ENCODE assay signal across 16 cellular contexts in the genomic region with DNA sequence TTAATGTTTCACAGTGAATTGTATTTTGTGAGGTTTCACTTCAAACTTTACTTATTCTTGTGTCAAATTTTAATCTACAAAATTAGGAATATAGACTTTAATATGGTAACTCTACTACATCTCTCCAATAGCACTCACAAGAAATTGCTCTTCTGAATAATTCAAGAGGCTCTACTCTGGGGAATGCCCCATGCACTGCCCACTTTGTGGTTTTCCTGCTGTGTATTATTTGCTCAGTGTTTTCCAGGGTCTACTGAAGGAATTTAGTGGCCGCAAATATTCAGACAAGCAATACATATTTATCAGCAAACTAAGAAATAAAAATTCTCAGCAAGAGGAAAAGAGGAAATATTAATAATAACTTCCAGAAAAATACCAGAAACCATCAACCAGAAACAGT.
DNase-seq lines count a peak whose midpoint lies in the region; TF ChIP-seq lines count a peak whose summit lies in the region.
"Had no signal": no experiment of that assay in that cellular context is flagged by ENCODE, and none has a peak within 500 bp of the region (broad histone marks: within the 10 kb centered on the region; RNA-seq: fewer than 3 reads in every experiment).

No MANE protein-coding gene starts in this region.

- H3K27ac Mint-ChIP-seq in Calu3 (ENCODE audit: unreplicated experiment) (peak overlapping the region; percentile 100), immature natural killer cell (no peak overlapping the region)
- H3K27ac Mint-ChIP-seq: CD4-positive, CD25-positive, alpha-beta regulatory T cell had no signal

- peak overlapping the region in 1 of 2 donors; percentile 73 for H3K4me3 ChIP-seq in mucosa of rectum (ENCODE audit: low read length in 2 of 2)
- H3K4me3 ChIP-seq: BLaER1 had no signal

- H3K9me3 ChIP-seq in mucosa of rectum (ENCODE audit: control insufficient read depth in 2 of 2, low read length in 2 of 2) = no peaks in the 10 kb centered on the region

- peak; percentile 46 for DNase-seq in Calu3
- peak; percentile 16 for DNase-seq in NCI-H226
- DNase-seq in astrocyte of the hippocampus (ENCODE audit: low read depth, low spot score) = peak; percentile 57
- no peak for DNase-seq in HCEC 1CT
- no peak for DNase-seq in HPDE6-E6E7 (ENCODE audit: extremely low spot score)
- DNase-seq in occipital lobe (lab: John Stamatoyannopoulos, UW) = no peak
- DNase-seq in immature natural killer cell = no peak
- DNase-seq: CD4-positive, CD25-positive, alpha-beta regulatory T cell; DMS53; KBM-7; NCI-H1694 treated with DMSO at 0.1 percent for 48 hours; NCI-H2171 treated with DMSO at 0.1 percent for 48 hours; NCI-H524 treated with DMSO at 0.1 percent for 48 hours; NCI-H774 had no signal

- H3K27me3 ChIP-seq in mucosa of rectum (ENCODE audit: control insufficient read depth in 2 of 2, insufficient read depth in 2 of 2, low read length in 2 of 2) = no peaks in the 10 kb centered on the region
- H3K27me3 ChIP-seq: BLaER1 had no signal

- H3K4me1 Mint-ChIP-seq in Calu3 (ENCODE audit: low read depth, unreplicated experiment) (peaks cover 54% of the 10 kb centered on the region), immature natural killer cell (no peaks in the 10 kb centered on the region)
- H3K4me1 Mint-ChIP-seq: CD4-positive, CD25-positive, alpha-beta regulatory T cell had no signal

- CTCF ChIA-PET in Calu3 (lab: Charles Lee) = interaction anchor here (0.5 to 1.5 kb wide), 4 partner anchors 15 to 310 kb away, joined by 3 to 4 read pairs (median 3); no protein-coding TSS in a partner anchor

- H3K36me3 Mint-ChIP-seq in Calu3 (ENCODE audit: insufficient read depth, unreplicated experiment) = peaks cover 27% of the 10 kb centered on the region
- no peaks in the 10 kb centered on the region for H3K36me3 Mint-ChIP-seq in immature natural killer cell
- H3K36me3 Mint-ChIP-seq: CD4-positive, CD25-positive, alpha-beta regulatory T cell had no signal

- peak overlapping the region; percentile 76 for H3K4me3 Mint-ChIP-seq in Calu3 (ENCODE audit: low read depth, unreplicated experiment)
- H3K4me3 Mint-ChIP-seq in immature natural killer cell = no peak overlapping the region
- H3K4me3 Mint-ChIP-seq: CD4-positive, CD25-positive, alpha-beta regulatory T cell had no signal

- H3K27ac ChIP-seq in mucosa of rectum (ENCODE audit: low read depth in 2 of 2, low read length in 2 of 2) = peak overlapping the region; percentile 84 to 89
- H3K27ac ChIP-seq: BLaER1 had no signal

- H3K9me3 Mint-ChIP-seq in Calu3 (ENCODE audit: low read depth, unreplicated experiment) = peaks cover 2% of the 10 kb centered on the region
- H3K9me3 Mint-ChIP-seq in immature natural killer cell = peaks cover 0 to 31% (median 8%) of the 10 kb centered on the region in 6 donors

- no peak for TF ChIP-seq CTCF in Calu3 (IDR thresholded peaks at IDR 0.05; ENCODE audit: unreplicated experiment)

- BruUV-seq in Calu3 (replicated peaks; lab: Mats Ljungman, UMichigan) = no TSS peak

- H3K27me3 Mint-ChIP-seq in Calu3 (ENCODE audit: unreplicated experiment) (no peaks in the 10 kb centered on the region), immature natural killer cell (ENCODE audit: low read depth in 3 of 3) (peaks cover 0 to 4% (median 0%) of the 10 kb centered on the region in 3 donors)
- H3K27me3 Mint-ChIP-seq: CD4-positive, CD25-positive, alpha-beta regulatory T cell had no signal

- H3K36me3 ChIP-seq in mucosa of rectum (ENCODE audit: control insufficient read depth in 2 of 2, insufficient read depth in 2 of 2, low read length in 2 of 2) = no peaks in the 10 kb centered on the region
- H3K36me3 ChIP-seq: BLaER1 had no signal

- intact Hi-C loops in Calu3 (cut with micrococcal nuclease; ENCODE audit: unreplicated experiment) = loop anchor here (1.0 to 5.0 kb wide), 4 partner anchors 117 to 483 kb away; no protein-coding TSS in a partner anchor

- peaks cover 3 to 8% of the 10 kb centered on the region in 2 donors for H3K4me1 ChIP-seq in mucosa of rectum (ENCODE audit: control insufficient read depth in 2 of 2, insufficient read depth in 2 of 2, low read length in 2 of 2)
- H3K4me1 ChIP-seq: BLaER1 had no signal

- no peak overlapping the region for H3K9ac ChIP-seq in mucosa of rectum (ENCODE audit: low read depth in 1 of 2, low read length in 2 of 2)
- H3K9ac ChIP-seq: BLaER1 had no signal

Comparison
In these comparisons a context has a peak if more than half of its experiments do, and no peak if none do; other contexts are left out.
1. DNase-seq: peak in Calu3 (single experiment), NCI-H226 (single experiment) and astrocyte of the hippocampus (single experiment); none in HCEC 1CT (single experiment), HPDE6-E6E7 (single experiment), occipital lobe (single experiment) and immature natural killer cell (0 of 3).